ENCODE assay signal across 8 cellular contexts in genomic region chr17:81821603-81822311, GRCh38. TPM values are rescaled to one million over a fixed set of nuclear protein-coding genes. Genes with fewer than 3 reads are reported as not detected.
DNase-seq lines count a peak whose midpoint lies in the region; ATAC-seq and TF ChIP-seq lines count a peak whose summit lies in the region.

No MANE protein-coding gene starts in this region.

- peak; percentile 44 for ATAC-seq in WTC11
- ATAC-seq in GM21825 (IDR thresholded peaks at IDR 0.05; ENCODE audit: unreplicated experiment), result no peak

- H3K27me3 Mint-ChIP-seq in WTC11 (ENCODE audit: low read depth), result no peaks in the 10 kb centered on the region
- H3K27me3 Mint-ChIP-seq in glutamatergic neuron (ENCODE audit: unreplicated experiment), result peaks cover 9% of the 10 kb centered on the region

- H3K36me3 Mint-ChIP-seq in WTC11 (no peaks in the 10 kb centered on the region), glutamatergic neuron (ENCODE audit: unreplicated experiment) (no peaks in the 10 kb centered on the region)

- CTCF ChIA-PET in WTC11 (lab: Charles Lee), result interaction anchor here (0.5 to 3.8 kb wide), 13 partner anchors 11 to 99 kb away, joined by 3 to 18 read pairs (median 3); partner anchors contain the start of gene MCRIP1

- peak; percentile 7 for TF ChIP-seq POLR2A in prostate gland (IDR thresholded peaks at IDR 0.05)

- H3K4me1 Mint-ChIP-seq in WTC11, result peaks cover 5% of the 10 kb centered on the region
- H3K4me1 Mint-ChIP-seq in glutamatergic neuron (ENCODE audit: low read depth, unreplicated experiment), result peaks cover 4% of the 10 kb centered on the region

- DNase-seq in NCI-H146 (lab: John Stamatoyannopoulos, UW), result peak; percentile 47
- DNase-seq in NCI-H146 treated with DMSO at 0.1 percent for 48 hours (lab: John Stamatoyannopoulos, UW; ENCODE audit: unreplicated experiment), result no peak
- peak; percentile 84 for DNase-seq in NCI-H2029 (lab: John Stamatoyannopoulos, UW)
- DNase-seq in WTC11 (ENCODE audit: low spot score), result peak; percentile 68
- peak; percentile 75 for DNase-seq in glutamatergic neuron
- peak; percentile 92 for DNase-seq in prostate gland (ENCODE audit: low spot score)
- no peak for DNase-seq in effector memory CD4-positive, alpha-beta T cell

- 0 out of 2 replicates have a peak, but pooled peaks have one; percentile 33 for TF ChIP-seq CTCF in WTC11 (IDR thresholded peaks at IDR 0.05)
- TF ChIP-seq CTCF in glutamatergic neuron (IDR thresholded peaks at IDR 0.05; ENCODE audit: partially characterized antibody, unreplicated experiment), result no peak
- TF ChIP-seq CTCF in prostate gland (IDR thresholded peaks at IDR 0.05), result peak; percentile 26 to 92 (median 86)

- intact Hi-C loops in prostate gland (cut with DNase I), result no loop called here

- H3K9me3 ChIP-seq in prostate gland, result no peaks in the 10 kb centered on the region
- no peaks in the 10 kb centered on the region for H3K9me3 ChIP-seq in effector memory CD4-positive, alpha-beta T cell (ENCODE audit: control insufficient read depth, low read length)

- H3K4me3 ChIP-seq in prostate gland, result no peak overlapping the region
- no peak overlapping the region for H3K4me3 ChIP-seq in effector memory CD4-positive, alpha-beta T cell (ENCODE audit: insufficient read depth, low read depth, low read length, poor library complexity, severe bottlenecking)

- H3K9me3 Mint-ChIP-seq in WTC11 (no peaks in the 10 kb centered on the region), glutamatergic neuron (ENCODE audit: unreplicated experiment) (peaks cover 3% of the 10 kb centered on the region)

- H3K4me3 Mint-ChIP-seq in WTC11, result no peak overlapping the region
- H3K4me3 Mint-ChIP-seq in glutamatergic neuron (ENCODE audit: unreplicated experiment), result no peak overlapping the region

- POLR2A ChIA-PET in WTC11 (lab: Charles Lee), result no interaction called here

- H3K27ac Mint-ChIP-seq in WTC11 (peak overlapping the region; percentile 27; the same call in 1 of the 2 replicates), glutamatergic neuron (ENCODE audit: unreplicated experiment) (no peak overlapping the region)

- H3K27me3 ChIP-seq in prostate gland (replicated peaks; ENCODE audit: insufficient read depth), result no peaks in the 10 kb centered on the region
- H3K27me3 ChIP-seq in effector memory CD4-positive, alpha-beta T cell (replicated peaks; ENCODE audit: control insufficient read depth, insufficient read depth, low read length, poor library complexity, severe bottlenecking), result no peaks in the 10 kb centered on the region

- no peaks in the 10 kb centered on the region for H3K36me3 ChIP-seq in prostate gland
- peaks cover 7% of the 10 kb centered on the region for H3K36me3 ChIP-seq in effector memory CD4-positive, alpha-beta T cell (ENCODE audit: control insufficient read depth, insufficient read depth, low read length)

- 30% methylated on average over 19 of the region's 20 CpGs for WGBS in prostate gland

- H3K4me1 ChIP-seq in prostate gland (replicated peaks), result peaks cover 12% of the 10 kb centered on the region
- no peaks in the 10 kb centered on the region for H3K4me1 ChIP-seq in effector memory CD4-positive, alpha-beta T cell (ENCODE audit: control insufficient read depth, insufficient read depth, low read length, poor library complexity, severe bottlenecking)

- H3K27ac ChIP-seq in prostate gland, result peak overlapping the region; percentile 80 to 82
- no peak overlapping the region for H3K27ac ChIP-seq in effector memory CD4-positive, alpha-beta T cell (ENCODE audit: insufficient read depth, low read length, poor library complexity, severe bottlenecking)

TF ChIP-seq in WTC11, 78 proteins besides CTCF, POLR2A, EP300 and RAD21:
- TF ChIP-seq NR1H2 (CRISPR knock-in tag; IDR thresholded peaks at IDR 0.05), result no peak
- TF ChIP-seq GABPB1 (CRISPR knock-in tag; IDR thresholded peaks at IDR 0.05), result peak; percentile 51; the same call in 1 of the 2 replicates
TF ChIP-seq in WTC11: peak in this region for 1.

RNA-seq across cellular contexts. Expression of gene MCRIP1, which starts 11.3 kb away (rescaled TPM):
- total RNA-seq in WTC11 (2021) (126 to 144 TPM (median 131 TPM) in 3 replicates), glutamatergic neuron (ENCODE audit: unreplicated experiment) (218 TPM), prostate gland (100 to 1,000 TPM in 1 of 2 donors, 10 to 100 TPM in 1; 83.6 to 150 TPM)

RNA-seq across cellular contexts. Expression of gene PPP1R27, which starts 13.1 kb away (rescaled TPM):
- total RNA-seq in WTC11 (2021) (not detected in 3 replicates), glutamatergic neuron (ENCODE audit: unreplicated experiment) (0.81 TPM), prostate gland (1 to 10 TPM in 1 of 2 donors, not detected in 1; 1.6 TPM)

RNA-seq across cellular contexts. Expression of gene GCGR, which starts 17.8 kb away (rescaled TPM):
- total RNA-seq in WTC11 (2021), result 0.85 to 1.4 TPM (median 1.4 TPM) in 3 replicates
- 6.7 TPM for total RNA-seq in glutamatergic neuron (ENCODE audit: unreplicated experiment)
- under 1 TPM in 1 of 2 donors, not detected in 1; 0.97 TPM for total RNA-seq in prostate gland

RNA-seq across cellular contexts. Expression of gene P4HB, which starts 38.6 kb away (rescaled TPM):
- 343 to 380 TPM (median 360 TPM) in 3 replicates for total RNA-seq in WTC11 (2021)
- 259 TPM for total RNA-seq in glutamatergic neuron (ENCODE audit: unreplicated experiment)
- 1,000 to 10,000 TPM in 1 of 2 donors, 100 to 1,000 TPM in 1; 509 to 2,101 TPM for total RNA-seq in prostate gland

RNA-seq across cellular contexts. Expression of gene ARHGDIA, which starts 49.4 kb away (rescaled TPM):
- 200 to 247 TPM (median 203 TPM) in 3 replicates for total RNA-seq in WTC11 (2021)
- 432 TPM for total RNA-seq in glutamatergic neuron (ENCODE audit: unreplicated experiment)
- total RNA-seq in prostate gland, result 100 to 1,000 TPM; 193 to 274 TPM

Comparison
In these comparisons a context has a peak if more than half of its experiments do, and no peak if none do; other contexts are left out.
1. DNase-seq: peak in NCI-H146 (single experiment), NCI-H2029 (single experiment), WTC11 (single experiment), glutamatergic neuron (single experiment) and prostate gland (single experiment); none in NCI-H146 treated with DMSO at 0.1 percent for 48 hours (single experiment) and effector memory CD4-positive, alpha-beta T cell (0 of 3).